25 cellular contexts compared by ENCODE assay signal in genomic region chr20:55140631-55141030, GRCh38.
DNase-seq lines count a peak whose midpoint lies in the region; ATAC-seq and TF ChIP-seq lines count a peak whose summit lies in the region.
"Had no signal": no experiment of that assay in that cellular context is flagged by ENCODE, and none has a peak within 500 bp of the region (broad histone marks: within the 10 kb centered on the region; RNA-seq: fewer than 3 reads in every experiment).

No MANE protein-coding gene starts in this region.

- no peak overlapping the region for H3K27ac ChIP-seq in sigmoid colon
- H3K27ac ChIP-seq: cardiac muscle cell, heart left ventricle, SK-N-MC, upper lobe of left lung, WERI-Rb-1 had no signal

- H3K27ac Mint-ChIP-seq in nephron, result peak overlapping the region in 2 of 3 experiments; percentile 11 to 29
- H3K27ac Mint-ChIP-seq: CD8-positive, alpha-beta memory T cell; immature natural killer cell; T-helper 2 cell treated with Interferon-gamma antibody and Interleukin-4, amounts not matched to agents 5 μg/mL and 100 μg/mL, for 36 hours had no signal

- no peaks in the 10 kb centered on the region for H3K36me3 ChIP-seq in sigmoid colon
- H3K36me3 ChIP-seq: cardiac muscle cell, heart left ventricle, upper lobe of left lung, WERI-Rb-1 had no signal

- TF ChIP-seq POLR2A in sigmoid colon (IDR thresholded peaks at IDR 0.05), result no peak

- H3K4me3 ChIP-seq in sigmoid colon, result no peak overlapping the region
- H3K4me3 ChIP-seq: cardiac muscle cell, heart left ventricle, SK-N-MC, upper lobe of left lung had no signal

- no peaks in the 10 kb centered on the region for H3K27me3 Mint-ChIP-seq in nephron (ENCODE audit: low read depth)
- H3K27me3 Mint-ChIP-seq: CD8-positive, alpha-beta memory T cell had no signal

- no peak for TF ChIP-seq CTCF in nephron (IDR thresholded peaks at IDR 0.05; ENCODE audit: unreplicated experiment in 3 of 3)
- no peak for TF ChIP-seq CTCF in sigmoid colon (IDR thresholded peaks at IDR 0.05)

- H3K4me3 Mint-ChIP-seq in nephron, result peak overlapping the region in 1 of 3 experiments; percentile 17
- H3K4me3 Mint-ChIP-seq: CD8-positive, alpha-beta memory T cell; immature natural killer cell; T-helper 2 cell treated with Interferon-gamma antibody and Interleukin-4, amounts not matched to agents 5 μg/mL and 100 μg/mL, for 36 hours had no signal

- H3K36me3 Mint-ChIP-seq in nephron (ENCODE audit: low read depth), result no peaks in the 10 kb centered on the region
- H3K36me3 Mint-ChIP-seq: CD8-positive, alpha-beta memory T cell; immature natural killer cell had no signal

- no peak for TF ChIP-seq EP300 in sigmoid colon (IDR thresholded peaks at IDR 0.05)

- H3K9me3 Mint-ChIP-seq in nephron, result peaks cover 4% of the 10 kb centered on the region

- 53 to 69% methylated on average over 3 of the region's 3 CpGs for WGBS in sigmoid colon, 2 donors

- H3K9me3 ChIP-seq in sigmoid colon, result no peaks in the 10 kb centered on the region
- H3K9me3 ChIP-seq: heart left ventricle, upper lobe of left lung had no signal

- H3K4me1 ChIP-seq in sigmoid colon, result peaks cover 0 to 5% (median 0%) of the 10 kb centered on the region in 4 donors
- H3K4me1 ChIP-seq: heart left ventricle, upper lobe of left lung had no signal

- ATAC-seq in GM18870 (IDR thresholded peaks at IDR 0.05; ENCODE audit: unreplicated experiment), result peak; percentile 69
- ATAC-seq in HG03432 (IDR thresholded peaks at IDR 0.05; ENCODE audit: unreplicated experiment), result peak; percentile 76
- no peak for ATAC-seq in GM21528 (IDR thresholded peaks at IDR 0.05; ENCODE audit: low FRiP score, unreplicated experiment)

- DNase-seq in NCI-H748 treated with DMSO at 0.1 percent for 48 hours (lab: John Stamatoyannopoulos, UW) (peak; percentile 19), hippocampal formation (lab: John Stamatoyannopoulos, UW) (no peak), sigmoid colon (no peak)
- DNase-seq: activated CD4-positive, alpha-beta T cell treated with anti-CD3 and anti-CD28 coated beads, Interleukin-2, amount 50 U/mL, for 48 hours; activated T-cell treated with anti-CD3 and anti-CD28 coated beads for 4 hours; amniotic stem cell; CD8-positive, alpha-beta memory T cell; DMS79 treated with DMSO at 0.1 percent for 48 hours; heart left ventricle; immature natural killer cell; Karpas-422; NCI-H1092 treated with DMSO at 0.1 percent for 48 hours; NCI-H2171 treated with DMSO at 0.1 percent for 48 hours; NCI-H526 treated with DMSO at 0.1 percent for 48 hours; nucleus accumbens; stimulated activated CD4-positive, alpha-beta T cell treated with anti-CD3 and anti-CD28 coated beads, Interleukin-12 subunit alpha, Interleukin-12 subunit beta, amount 100 ng/mL, for 4 hours; upper lobe of left lung; WERI-Rb-1 had no signal

- intact Hi-C loops in sigmoid colon (cut with DNase I), result no loop called here

- no peaks in the 10 kb centered on the region for H3K27me3 ChIP-seq in sigmoid colon
- H3K27me3 ChIP-seq: cardiac muscle cell, heart left ventricle, upper lobe of left lung had no signal

- H3K4me1 Mint-ChIP-seq in nephron, result peaks cover 21% of the 10 kb centered on the region
- H3K4me1 Mint-ChIP-seq: CD8-positive, alpha-beta memory T cell; immature natural killer cell had no signal
